Comparison of ENCODE assay signal across 18 cellular contexts in the genomic region with DNA sequence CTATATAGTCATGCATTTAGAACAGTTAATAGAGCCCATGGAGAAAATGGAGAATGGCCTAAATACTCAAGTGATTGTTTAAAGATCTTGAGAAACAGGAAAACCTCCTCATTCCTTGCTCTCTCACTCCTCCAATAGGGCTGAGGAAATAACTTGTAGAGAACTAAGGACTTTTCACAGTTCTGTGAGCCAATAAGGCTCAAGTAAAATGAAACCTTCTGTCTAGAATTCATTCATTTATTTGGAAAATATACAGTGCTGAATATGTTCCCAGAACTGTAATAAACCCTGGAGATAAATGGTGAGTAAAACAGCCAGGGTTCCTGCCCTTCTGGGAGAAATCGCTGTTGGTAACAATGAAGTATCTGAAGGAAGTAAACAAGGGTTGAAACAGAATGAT. TPM values are rescaled to one million over a fixed set of nuclear protein-coding genes. Genes with fewer than 3 reads are reported as not detected.
A peak's percentile ranks its signal among the peaks of the same experiment; 100 is the strongest.
DNase-seq lines count a peak whose midpoint lies in the region; ATAC-seq, FAIRE-seq and TF ChIP-seq lines count a peak whose summit lies in the region.
"Had no signal": no experiment of that assay in that cellular context is flagged by ENCODE, and none has a peak within 500 bp of the region (broad histone marks: within the 10 kb centered on the region; RNA-seq: fewer than 3 reads in every experiment).

No MANE protein-coding gene starts in this region.

- TF ChIP-seq CTCF in HepG2 (CRISPR knock-in tag; IDR thresholded peaks at IDR 0.05), result no peak
- no peak for TF ChIP-seq CTCF in right lobe of liver (IDR thresholded peaks at IDR 0.05)
- no peak for TF ChIP-seq CTCF in VCaP (conservative IDR thresholded peaks at IDR 0.05)

- peaks cover 0 to 6% of the 10 kb centered on the region in 2 experiments; a peak in 3 of 5 replicates for H3K36me3 ChIP-seq in HepG2 (replicated peaks in 1 of 2; ENCODE audit: control insufficient read depth in 1 of 2, insufficient read depth in 2 of 2, low read length in 2 of 2)
- H3K36me3 ChIP-seq in right lobe of liver, result no peaks in the 10 kb centered on the region
- H3K36me3 ChIP-seq: esophagus squamous epithelium, ovary had no signal

- H3K27ac ChIP-seq in HepG2 (ENCODE audit: extremely low read length, insufficient read depth, low read length) (peak overlapping the region; percentile 67), right lobe of liver (no peak overlapping the region), VCaP (peak overlapping the region; percentile 35)
- H3K27ac ChIP-seq: esophagus squamous epithelium, ovary had no signal

- in situ Hi-C loops in HepG2 (cut with HindIII; ENCODE audit: extremely low pct_ligation_motif_present, low pct_unique_long_range_greater_than_20kb), result no loop called here

- H3K4me1 ChIP-seq in HepG2 (ENCODE audit: insufficient read depth, low read length) (peaks cover 97% of the 10 kb centered on the region), right lobe of liver (peaks cover 0 to 24% (median 8%) of the 10 kb centered on the region in 4 donors)

- H3K27me3 Mint-ChIP-seq in effector memory CD8-positive, alpha-beta T cell, result peaks cover 26 to 31% of the 10 kb centered on the region in 2 donors

- CTCF ChIA-PET in HepG2 (lab: Yijun Ruan, JAX; ENCODE audit: low intra/inter-chr PET ratio, low total read pairs), result interaction anchor here (2.1 kb wide), 1 partner anchor 36 kb away, joined by 7 read pairs; the partner anchor contains the start of gene ELOVL2

- H3K9me3 ChIP-seq in HepG2 (ENCODE audit: low read length), result no peaks in the 10 kb centered on the region
- no peaks in the 10 kb centered on the region for H3K9me3 ChIP-seq in right lobe of liver
- H3K9me3 ChIP-seq: esophagus squamous epithelium, ovary had no signal

- no peak overlapping the region for H2AFZ ChIP-seq in HepG2 (ENCODE audit: low read length)

- peak overlapping the region; percentile 64 for H3K4me2 ChIP-seq in HepG2 (ENCODE audit: low read depth, low read length)

- H3K4me3 Mint-ChIP-seq in effector memory CD8-positive, alpha-beta T cell, result no peak overlapping the region
- H3K4me3 Mint-ChIP-seq: activated CD4-positive, alpha-beta T cell treated with anti-CD3 and anti-CD28 coated beads, Interleukin-2, amount 10 ng/mL, durations not matched to agents 7 days and 5 days; mesothelial cell of epicardium; stimulated activated naive CD8-positive, alpha-beta T cell treated with anti-CD3 and anti-CD28 coated beads, Interleukin-15, Interleukin-2, amounts not matched to agents 100 ng/mL and 50 ng/mL, for 24 hours had no signal

- no peaks in the 10 kb centered on the region for H3K36me3 Mint-ChIP-seq in effector memory CD8-positive, alpha-beta T cell (ENCODE audit: insufficient read depth)
- H3K36me3 Mint-ChIP-seq: mesothelial cell of epicardium had no signal

- H4K20me1 ChIP-seq in HepG2 (ENCODE audit: insufficient read depth, low read length), result no peaks in the 10 kb centered on the region

- no peak for TF ChIP-seq RAD21 in HepG2 (CRISPR knock-in tag; IDR thresholded peaks at IDR 0.05)

- ATAC-seq in HepG2 (no peak), right lobe of liver (no peak), GM19467 (IDR thresholded peaks at IDR 0.05; ENCODE audit: unreplicated experiment) (no peak)
- no peak for ATAC-seq in effector memory CD8-positive, alpha-beta T cell (replicated peaks)
- ATAC-seq: K562 had no signal

- H3K4me3 ChIP-seq in HepG2 (replicated peaks in 1 of 3; ENCODE audit: insufficient read depth in 1 of 3, low read depth in 2 of 3, low read length in 3 of 3), result peak overlapping the region in 1 of 3 experiments; percentile 37; a peak in 1 of 6 replicates
- H3K4me3 ChIP-seq in right lobe of liver, result no peak overlapping the region
- H3K4me3 ChIP-seq: esophagus squamous epithelium, K562, ovary had no signal

- H3K27ac Mint-ChIP-seq in effector memory CD8-positive, alpha-beta T cell, result no peak overlapping the region
- H3K27ac Mint-ChIP-seq: activated CD4-positive, alpha-beta T cell treated with anti-CD3 and anti-CD28 coated beads, Interleukin-2, amount 10 ng/mL, durations not matched to agents 7 days and 5 days; stimulated activated naive CD8-positive, alpha-beta T cell treated with anti-CD3 and anti-CD28 coated beads, Interleukin-15, Interleukin-2, amounts not matched to agents 100 ng/mL and 50 ng/mL, for 24 hours had no signal

- H3K9me3 Mint-ChIP-seq in effector memory CD8-positive, alpha-beta T cell, result no peaks in the 10 kb centered on the region
- H3K9me3 Mint-ChIP-seq: activated CD4-positive, alpha-beta T cell treated with anti-CD3 and anti-CD28 coated beads, Interleukin-2, amount 10 ng/mL, durations not matched to agents 7 days and 5 days; mesothelial cell of epicardium; stimulated activated naive CD8-positive, alpha-beta T cell treated with anti-CD3 and anti-CD28 coated beads, Interleukin-15, Interleukin-2, amounts not matched to agents 100 ng/mL and 50 ng/mL, for 24 hours had no signal

- peak overlapping the region; percentile 22; the same call in 1 of the 2 replicates for H3K9ac ChIP-seq in HepG2 (ENCODE audit: insufficient read depth, low read depth, low read length)

- no peaks in the 10 kb centered on the region for H3K4me1 Mint-ChIP-seq in effector memory CD8-positive, alpha-beta T cell (ENCODE audit: low read depth in 2 of 2)
- H3K4me1 Mint-ChIP-seq: activated CD4-positive, alpha-beta T cell treated with anti-CD3 and anti-CD28 coated beads, Interleukin-2, amount 10 ng/mL, durations not matched to agents 7 days and 5 days had no signal

- POLR2A ChIA-PET in HepG2 (lab: Yijun Ruan, JAX), result interaction anchor here (0.8 to 2.6 kb wide), 7 partner anchors 9 to 85 kb away, joined by 3 to 20 read pairs (median 9); partner anchors contain the start of genes ELOVL2 and SMIM13

- no TSS peak for BruUV-seq in HepG2 (replicated peaks; lab: Mats Ljungman, UMichigan)

- TF ChIP-seq EP300 in HepG2 (IDR thresholded peaks at IDR 0.05; ENCODE audit: low read depth in 2 of 2, low read length in 2 of 2), result no peak
- no peak for TF ChIP-seq EP300 in HepG2 (CRISPR knock-in tag; IDR thresholded peaks at IDR 0.05; ENCODE audit: borderline replicate concordance)

- intact Hi-C loops in HepG2 (cut with micrococcal nuclease; ENCODE audit: unreplicated experiment), result no loop called here
- intact Hi-C loops in right lobe of liver (cut with DNase I), result no loop called here

- FAIRE-seq in HepG2 (lab: Jason Lieb, UNC), result no peak
- FAIRE-seq: K562, urothelium cell line had no signal

- H3K27me3 ChIP-seq in HepG2 (ENCODE audit: control insufficient read depth in 1 of 2, insufficient read depth in 2 of 2, low read length in 2 of 2) (no peaks in the 10 kb centered on the region), right lobe of liver (no peaks in the 10 kb centered on the region)
- H3K27me3 ChIP-seq: ovary had no signal

- peaks cover 15% of the 10 kb centered on the region for H3K79me2 ChIP-seq in HepG2 (ENCODE audit: insufficient read depth, low read length)

- no peak for TF ChIP-seq POLR2A in HepG2 (IDR thresholded peaks at IDR 0.05; ENCODE audit: insufficient read depth in 1 of 2, low read depth in 2 of 2, low read length in 2 of 2)
- no peak for TF ChIP-seq POLR2A in right lobe of liver (IDR thresholded peaks at IDR 0.05)

- no peak for DNase-seq in HepG2 (ENCODE audit: low spot score)
- no peak for DNase-seq in right lobe of liver
- DNase-seq in foreskin melanocyte, result peak; percentile 26
- DNase-seq in NCI-H2029 (lab: John Stamatoyannopoulos, UW), result no peak
- DNase-seq in activated naive CD4-positive, alpha-beta T cell (lab: John Stamatoyannopoulos, UW), result no peak
- DNase-seq in effector memory CD8-positive, alpha-beta T cell, result no peak
- DNase-seq: activated CD4-positive, alpha-beta T cell treated with anti-CD3 and anti-CD28 coated beads, Interleukin-2, amount 10 ng/mL, durations not matched to agents 7 days and 5 days; activated T-cell treated with anti-CD3 and anti-CD28 coated beads, Interleukin-2, amount 50 U/mL, for 1 hour; esophagus squamous epithelium; NCI-H1694; NCI-H524 treated with DMSO at 0.1 percent for 48 hours; ovary had no signal

- WGBS in HepG2 (ENCODE audit: low lambda C conversion rate), result 78% methylated on average over 1 of the region's 1 CpG
- WGBS in right lobe of liver (ENCODE audit: insufficient coverage, low coverage, low lambda C conversion rate, missing lambda C conversion rate), result 50% methylated on average over 1 of the region's 1 CpG

TF ChIP-seq in HepG2, 621 proteins besides CTCF, POLR2A, EP300 and RAD21 (continues in another document):
- 0 out of 2 replicates have a peak, but pooled peaks have one; percentile 24 for TF ChIP-seq KLF6 (CRISPR knock-in tag; IDR thresholded peaks at IDR 0.05)
- TF ChIP-seq SNAI1 (CRISPR knock-in tag; IDR thresholded peaks at IDR 0.05; ENCODE audit: borderline replicate concordance), result no peak

RNA-seq across cellular contexts. Expression of gene ELOVL2, which starts 35.3 kb away (rescaled TPM):
- total RNA-seq in HepG2 (2016; rRNA removed; fragmentation: Illumina TruSeq; extraction: Trizol), result 60.1 and 65.4 TPM in 2 replicates
- total RNA-seq in HepG2 (2016; cell fraction: cytosol; rRNA removed; fragmentation: Illumina TruSeq; extraction: Trizol; ENCODE audit: low read depth), result 16.2 and 17.4 TPM in 2 replicates
- 56.0 and 65.6 TPM in 2 replicates for total RNA-seq in HepG2 (2016; cell fraction: insoluble cytoplasmic fraction; rRNA removed; fragmentation: Illumina TruSeq; extraction: Trizol)
- total RNA-seq in HepG2 (2016; cell fraction: membrane; rRNA removed; fragmentation: Illumina TruSeq; extraction: Trizol), result 63.8 and 70.3 TPM in 2 replicates
- 58.7 and 63.1 TPM in 2 replicates for total RNA-seq in HepG2 (2016; cell fraction: nucleus; rRNA removed; fragmentation: Illumina TruSeq; extraction: Trizol)
- polyA plus RNA-seq in HepG2 (2011; rRNA removed), result 32.1 and 43.6 TPM in 2 replicates
- polyA plus RNA-seq in HepG2 (2011; cell fraction: cytosol; rRNA removed), result 20.8 and 31.9 TPM in 2 replicates
- 13.8 and 15.2 TPM in 2 replicates for polyA plus RNA-seq in HepG2 (2011; cell fraction: nucleus; rRNA removed)
- 48.1 and 62.3 TPM in 2 replicates for polyA plus RNA-seq in HepG2 (2012)
- polyA plus RNA-seq in HepG2 (2016; cell fraction: cytosol; fragmentation: Illumina TruSeq; extraction: Trizol; ENCODE audit: low read depth), result 17.6 and 20.3 TPM in 2 replicates
- polyA plus RNA-seq in HepG2 (2016; cell fraction: insoluble cytoplasmic fraction; fragmentation: Illumina TruSeq; extraction: Trizol; ENCODE audit: low read depth), result 68.4 and 70.1 TPM in 2 replicates
- 54.8 and 56.6 TPM in 2 replicates for polyA plus RNA-seq in HepG2 (2016; cell fraction: membrane; fragmentation: Illumina TruSeq; extraction: Trizol; ENCODE audit: low read depth)
- polyA plus RNA-seq in HepG2 (2016; cell fraction: nucleus; fragmentation: Illumina TruSeq; extraction: Trizol; ENCODE audit: insufficient read depth, low read depth), result 89.1 and 92.2 TPM in 2 replicates
- 43.3 TPM in 1 of 2 replicates, not detected in the other for polyA minus RNA-seq in HepG2 (2011; rRNA and poly(A)+ RNA removed; ENCODE audit: low replicate concordance)
- polyA minus RNA-seq in HepG2 (2011; cell fraction: cytosol; rRNA and poly(A)+ RNA removed), result 26.2 and 28.8 TPM in 2 replicates
- polyA minus RNA-seq in HepG2 (2011; cell fraction: nucleus; rRNA and poly(A)+ RNA removed), result 17.1 and 19.9 TPM in 2 replicates
- total RNA-seq in right lobe of liver, result 10 to 100 TPM in 5 of 6 experiments, 1 to 10 TPM in 1; 7.1 to 24.4 (median 14.4) TPM
- total RNA-seq: activated CD4-positive, alpha-beta T cell treated with anti-CD3 and anti-CD28 coated beads, Interleukin-2, amount 10 ng/mL, durations not matched to agents 7 days and 5 days had no signal

Comparison
In these comparisons a context has a peak if more than half of its experiments do, and no peak if none do; other contexts are left out.
1. H3K27ac ChIP-seq: peak in HepG2 (single experiment) and VCaP (single experiment); none in right lobe of liver (0 of 3).